1 cellular context compared by ENCODE assay signal in the genomic region with DNA sequence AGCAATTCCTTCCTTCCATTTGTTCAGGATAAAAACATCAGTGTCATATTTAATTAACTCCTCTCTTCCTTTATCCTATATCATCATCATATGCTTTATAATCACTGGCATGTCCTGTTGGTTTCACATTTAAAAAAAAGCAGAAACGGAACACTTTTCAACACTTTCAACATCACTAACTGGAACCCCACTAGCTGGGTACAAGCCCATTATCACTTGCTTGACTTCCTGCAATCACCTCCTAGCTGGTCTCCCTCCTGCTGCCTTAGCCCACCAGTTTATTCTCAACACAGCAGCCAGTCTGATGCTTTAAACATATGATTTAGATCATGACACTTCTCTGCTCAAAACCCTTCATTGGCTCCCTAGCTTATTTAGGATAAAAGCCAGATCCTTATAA.
A peak's percentile ranks its signal among the peaks of the same experiment; 100 is the strongest.
TF ChIP-seq lines count a peak whose summit lies in the region.

No MANE protein-coding gene starts in this region.

TF ChIP-seq in GM12878, 131 proteins besides CTCF, POLR2A, EP300 and RAD21 (continued from another document):
- TF ChIP-seq, protein P1, sequence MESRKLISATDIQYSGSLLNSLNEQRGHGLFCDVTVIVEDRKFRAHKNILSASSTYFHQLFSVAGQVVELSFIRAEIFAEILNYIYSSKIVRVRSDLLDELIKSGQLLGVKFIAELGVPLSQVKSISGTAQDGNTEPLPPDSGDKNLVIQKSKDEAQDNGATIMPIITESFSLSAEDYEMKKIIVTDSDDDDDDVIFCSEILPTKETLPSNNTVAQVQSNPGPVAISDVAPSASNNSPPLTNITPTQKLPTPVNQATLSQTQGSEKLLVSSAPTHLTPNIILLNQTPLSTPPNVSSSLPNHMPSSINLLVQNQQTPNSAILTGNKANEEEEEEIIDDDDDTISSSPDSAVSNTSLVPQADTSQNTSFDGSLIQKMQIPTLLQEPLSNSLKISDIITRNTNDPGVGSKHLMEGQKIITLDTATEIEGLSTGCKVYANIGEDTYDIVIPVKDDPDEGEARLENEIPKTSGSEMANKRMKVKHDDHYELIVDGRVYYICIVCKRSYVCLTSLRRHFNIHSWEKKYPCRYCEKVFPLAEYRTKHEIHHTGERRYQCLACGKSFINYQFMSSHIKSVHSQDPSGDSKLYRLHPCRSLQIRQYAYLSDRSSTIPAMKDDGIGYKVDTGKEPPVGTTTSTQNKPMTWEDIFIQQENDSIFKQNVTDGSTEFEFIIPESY (IDR thresholded peaks at IDR 0.05), result no peak
- TF ChIP-seq POU2F2 (IDR thresholded peaks at IDR 0.05; ENCODE audit: borderline replicate concordance, low read depth, low read length) (no peak), CHD2 (IDR thresholded peaks at IDR 0.05; ENCODE audit: borderline replicate concordance, low read depth, low read length) (no peak), SIN3A (IDR thresholded peaks at IDR 0.05; ENCODE audit: low read depth, low read length) (no peak), STAT3 (IDR thresholded peaks at IDR 0.05; ENCODE audit: low read depth, low read length) (no peak), JUNB (IDR thresholded peaks at IDR 0.05) (peak; percentile 46), PAX5 (IDR thresholded peaks at IDR 0.05; ENCODE audit: borderline replicate concordance, low read depth, low read length) (no peak), TAF1 (IDR thresholded peaks at IDR 0.05; ENCODE audit: borderline replicate concordance, low read depth, low read length) (no peak), ETV6 (conservative IDR thresholded peaks at IDR 0.05 in 1 of 2, IDR thresholded peaks at IDR 0.05 in 1 of 2; ENCODE audit: borderline replicate concordance in 1 of 2, low read depth in 1 of 2) (peak in 1 of 2 experiments; percentile 79; a peak in 2 of 4 replicates), HDAC6 (IDR thresholded peaks at IDR 0.05; ENCODE audit: unreplicated experiment) (no peak), ZNF24 (IDR thresholded peaks at IDR 0.05) (no peak), KDM1A (IDR thresholded peaks at IDR 0.05; ENCODE audit: borderline replicate concordance) (no peak), ZNF274 (IDR thresholded peaks at IDR 0.05; ENCODE audit: insufficient read depth, insufficient read length) (no peak), RB1 (IDR thresholded peaks at IDR 0.05; ENCODE audit: borderline replicate concordance) (no peak), ZNF622 (IDR thresholded peaks at IDR 0.05) (no peak), CREM (IDR thresholded peaks at IDR 0.05; ENCODE audit: low read depth) (no peak), ZNF384 (IDR thresholded peaks at IDR 0.05; ENCODE audit: borderline replicate concordance, low read depth, low read length) (no peak), MEF2A (IDR thresholded peaks at IDR 0.05; ENCODE audit: insufficient read depth, low read depth, low read length) (no peak), EGR1 (IDR thresholded peaks at IDR 0.05; ENCODE audit: borderline replicate concordance in 1 of 2, low read depth in 2 of 2, low read length in 2 of 2) (no peak), SUZ12 (IDR thresholded peaks at IDR 0.05; ENCODE audit: unreplicated experiment) (no peak), CHD4 (IDR thresholded peaks at IDR 0.05) (no peak), MXI1 (IDR thresholded peaks at IDR 0.05; ENCODE audit: low read depth, low read length) (no peak), CBFB (IDR thresholded peaks at IDR 0.05; ENCODE audit: low read depth) (no peak), TARDBP (IDR thresholded peaks at IDR 0.05; ENCODE audit: borderline replicate concordance) (no peak), NR2C1 (IDR thresholded peaks at IDR 0.05) (no peak), LARP7 (IDR thresholded peaks at IDR 0.05) (no peak), MEF2B (IDR thresholded peaks at IDR 0.05; ENCODE audit: partially characterized antibody, poor library complexity, severe bottlenecking) (no peak), IRF4 (IDR thresholded peaks at IDR 0.05; ENCODE audit: low read depth, low read length) (no peak)
- TF ChIP-seq, protein P2, sequence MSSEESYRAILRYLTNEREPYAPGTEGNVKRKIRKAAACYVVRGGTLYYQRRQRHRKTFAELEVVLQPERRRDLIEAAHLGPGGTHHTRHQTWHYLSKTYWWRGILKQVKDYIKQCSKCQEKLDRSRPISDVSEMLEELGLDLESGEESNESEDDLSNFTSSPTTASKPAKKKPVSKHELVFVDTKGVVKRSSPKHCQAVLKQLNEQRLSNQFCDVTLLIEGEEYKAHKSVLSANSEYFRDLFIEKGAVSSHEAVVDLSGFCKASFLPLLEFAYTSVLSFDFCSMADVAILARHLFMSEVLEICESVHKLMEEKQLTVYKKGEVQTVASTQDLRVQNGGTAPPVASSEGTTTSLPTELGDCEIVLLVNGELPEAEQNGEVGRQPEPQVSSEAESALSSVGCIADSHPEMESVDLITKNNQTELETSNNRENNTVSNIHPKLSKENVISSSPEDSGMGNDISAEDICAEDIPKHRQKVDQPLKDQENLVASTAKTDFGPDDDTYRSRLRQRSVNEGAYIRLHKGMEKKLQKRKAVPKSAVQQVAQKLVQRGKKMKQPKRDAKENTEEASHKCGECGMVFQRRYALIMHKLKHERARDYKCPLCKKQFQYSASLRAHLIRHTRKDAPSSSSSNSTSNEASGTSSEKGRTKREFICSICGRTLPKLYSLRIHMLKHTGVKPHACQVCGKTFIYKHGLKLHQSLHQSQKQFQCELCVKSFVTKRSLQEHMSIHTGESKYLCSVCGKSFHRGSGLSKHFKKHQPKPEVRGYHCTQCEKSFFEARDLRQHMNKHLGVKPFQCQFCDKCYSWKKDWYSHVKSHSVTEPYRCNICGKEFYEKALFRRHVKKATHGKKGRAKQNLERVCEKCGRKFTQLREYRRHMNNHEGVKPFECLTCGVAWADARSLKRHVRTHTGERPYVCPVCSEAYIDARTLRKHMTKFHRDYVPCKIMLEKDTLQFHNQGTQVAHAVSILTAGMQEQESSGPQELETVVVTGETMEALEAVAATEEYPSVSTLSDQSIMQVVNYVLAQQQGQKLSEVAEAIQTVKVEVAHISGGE (CRISPR knock-in tag; IDR thresholded peaks at IDR 0.05), result no peak
- TF ChIP-seq, protein P3, sequence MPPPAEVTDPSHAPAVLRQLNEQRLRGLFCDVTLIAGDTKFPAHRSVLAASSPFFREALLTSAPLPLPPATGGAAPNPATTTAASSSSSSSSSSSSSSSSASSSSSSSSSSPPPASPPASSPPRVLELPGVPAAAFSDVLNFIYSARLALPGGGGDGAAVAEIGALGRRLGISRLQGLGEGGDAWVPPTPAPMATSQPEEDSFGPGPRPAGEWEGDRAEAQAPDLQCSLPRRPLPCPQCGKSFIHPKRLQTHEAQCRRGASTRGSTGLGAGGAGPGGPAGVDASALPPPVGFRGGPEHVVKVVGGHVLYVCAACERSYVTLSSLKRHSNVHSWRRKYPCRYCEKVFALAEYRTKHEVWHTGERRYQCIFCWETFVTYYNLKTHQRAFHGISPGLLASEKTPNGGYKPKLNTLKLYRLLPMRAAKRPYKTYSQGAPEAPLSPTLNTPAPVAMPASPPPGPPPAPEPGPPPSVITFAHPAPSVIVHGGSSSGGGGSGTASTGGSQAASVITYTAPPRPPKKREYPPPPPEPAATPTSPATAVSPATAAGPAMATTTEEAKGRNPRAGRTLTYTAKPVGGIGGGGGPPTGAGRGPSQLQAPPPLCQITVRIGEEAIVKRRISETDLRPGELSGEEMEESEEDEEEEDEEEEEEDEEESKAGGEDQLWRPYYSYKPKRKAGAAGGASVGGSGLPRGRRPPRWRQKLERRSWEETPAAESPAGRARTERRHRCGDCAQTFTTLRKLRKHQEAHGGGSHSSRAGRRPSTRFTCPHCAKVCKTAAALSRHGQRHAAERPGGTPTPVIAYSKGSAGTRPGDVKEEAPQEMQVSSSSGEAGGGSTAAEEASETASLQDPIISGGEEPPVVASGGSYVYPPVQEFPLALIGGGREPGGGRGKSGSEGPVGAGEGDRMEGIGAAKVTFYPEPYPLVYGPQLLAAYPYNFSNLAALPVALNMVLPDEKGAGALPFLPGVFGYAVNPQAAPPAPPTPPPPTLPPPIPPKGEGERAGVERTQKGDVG (CRISPR knock-in tag; IDR thresholded peaks at IDR 0.05), result no peak
- TF ChIP-seq, protein P4, sequence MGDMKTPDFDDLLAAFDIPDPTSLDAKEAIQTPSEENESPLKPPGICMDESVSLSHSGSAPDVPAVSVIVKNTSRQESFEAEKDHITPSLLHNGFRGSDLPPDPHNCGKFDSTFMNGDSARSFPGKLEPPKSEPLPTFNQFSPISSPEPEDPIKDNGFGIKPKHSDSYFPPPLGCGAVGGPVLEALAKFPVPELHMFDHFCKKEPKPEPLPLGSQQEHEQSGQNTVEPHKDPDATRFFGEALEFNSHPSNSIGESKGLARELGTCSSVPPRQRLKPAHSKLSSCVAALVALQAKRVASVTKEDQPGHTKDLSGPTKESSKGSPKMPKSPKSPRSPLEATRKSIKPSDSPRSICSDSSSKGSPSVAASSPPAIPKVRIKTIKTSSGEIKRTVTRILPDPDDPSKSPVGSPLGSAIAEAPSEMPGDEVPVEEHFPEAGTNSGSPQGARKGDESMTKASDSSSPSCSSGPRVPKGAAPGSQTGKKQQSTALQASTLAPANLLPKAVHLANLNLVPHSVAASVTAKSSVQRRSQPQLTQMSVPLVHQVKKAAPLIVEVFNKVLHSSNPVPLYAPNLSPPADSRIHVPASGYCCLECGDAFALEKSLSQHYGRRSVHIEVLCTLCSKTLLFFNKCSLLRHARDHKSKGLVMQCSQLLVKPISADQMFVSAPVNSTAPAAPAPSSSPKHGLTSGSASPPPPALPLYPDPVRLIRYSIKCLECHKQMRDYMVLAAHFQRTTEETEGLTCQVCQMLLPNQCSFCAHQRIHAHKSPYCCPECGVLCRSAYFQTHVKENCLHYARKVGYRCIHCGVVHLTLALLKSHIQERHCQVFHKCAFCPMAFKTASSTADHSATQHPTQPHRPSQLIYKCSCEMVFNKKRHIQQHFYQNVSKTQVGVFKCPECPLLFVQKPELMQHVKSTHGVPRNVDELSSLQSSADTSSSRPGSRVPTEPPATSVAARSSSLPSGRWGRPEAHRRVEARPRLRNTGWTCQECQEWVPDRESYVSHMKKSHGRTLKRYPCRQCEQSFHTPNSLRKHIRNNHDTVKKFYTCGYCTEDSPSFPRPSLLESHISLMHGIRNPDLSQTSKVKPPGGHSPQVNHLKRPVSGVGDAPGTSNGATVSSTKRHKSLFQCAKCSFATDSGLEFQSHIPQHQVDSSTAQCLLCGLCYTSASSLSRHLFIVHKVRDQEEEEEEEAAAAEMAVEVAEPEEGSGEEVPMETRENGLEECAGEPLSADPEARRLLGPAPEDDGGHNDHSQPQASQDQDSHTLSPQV (IDR thresholded peaks at IDR 0.05), result no peak
- TF ChIP-seq, protein P5, sequence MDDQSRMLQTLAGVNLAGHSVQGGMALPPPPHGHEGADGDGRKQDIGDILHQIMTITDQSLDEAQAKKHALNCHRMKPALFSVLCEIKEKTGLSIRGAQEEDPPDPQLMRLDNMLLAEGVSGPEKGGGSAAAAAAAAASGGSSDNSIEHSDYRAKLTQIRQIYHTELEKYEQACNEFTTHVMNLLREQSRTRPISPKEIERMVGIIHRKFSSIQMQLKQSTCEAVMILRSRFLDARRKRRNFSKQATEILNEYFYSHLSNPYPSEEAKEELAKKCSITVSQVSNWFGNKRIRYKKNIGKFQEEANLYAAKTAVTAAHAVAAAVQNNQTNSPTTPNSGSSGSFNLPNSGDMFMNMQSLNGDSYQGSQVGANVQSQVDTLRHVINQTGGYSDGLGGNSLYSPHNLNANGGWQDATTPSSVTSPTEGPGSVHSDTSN (IDR thresholded peaks at IDR 0.05; ENCODE audit: insufficient replicate concordance, low read depth, low read length), result no peak
- TF ChIP-seq, protein P6, sequence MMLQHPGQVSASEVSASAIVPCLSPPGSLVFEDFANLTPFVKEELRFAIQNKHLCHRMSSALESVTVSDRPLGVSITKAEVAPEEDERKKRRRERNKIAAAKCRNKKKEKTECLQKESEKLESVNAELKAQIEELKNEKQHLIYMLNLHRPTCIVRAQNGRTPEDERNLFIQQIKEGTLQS (IDR thresholded peaks at IDR 0.05; ENCODE audit: borderline replicate concordance, extremely low read depth, low read depth, low read length), result no peak
- TF ChIP-seq, protein P7, sequence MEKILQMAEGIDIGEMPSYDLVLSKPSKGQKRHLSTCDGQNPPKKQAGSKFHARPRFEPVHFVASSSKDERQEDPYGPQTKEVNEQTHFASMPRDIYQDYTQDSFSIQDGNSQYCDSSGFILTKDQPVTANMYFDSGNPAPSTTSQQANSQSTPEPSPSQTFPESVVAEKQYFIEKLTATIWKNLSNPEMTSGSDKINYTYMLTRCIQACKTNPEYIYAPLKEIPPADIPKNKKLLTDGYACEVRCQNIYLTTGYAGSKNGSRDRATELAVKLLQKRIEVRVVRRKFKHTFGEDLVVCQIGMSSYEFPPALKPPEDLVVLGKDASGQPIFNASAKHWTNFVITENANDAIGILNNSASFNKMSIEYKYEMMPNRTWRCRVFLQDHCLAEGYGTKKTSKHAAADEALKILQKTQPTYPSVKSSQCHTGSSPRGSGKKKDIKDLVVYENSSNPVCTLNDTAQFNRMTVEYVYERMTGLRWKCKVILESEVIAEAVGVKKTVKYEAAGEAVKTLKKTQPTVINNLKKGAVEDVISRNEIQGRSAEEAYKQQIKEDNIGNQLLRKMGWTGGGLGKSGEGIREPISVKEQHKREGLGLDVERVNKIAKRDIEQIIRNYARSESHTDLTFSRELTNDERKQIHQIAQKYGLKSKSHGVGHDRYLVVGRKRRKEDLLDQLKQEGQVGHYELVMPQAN (conservative IDR thresholded peaks at IDR 0.05), result no peak
TF ChIP-seq in GM12878: peak in this region for 10.
